Comparison of ENCODE assay signal across 30 cellular contexts in the genomic region with DNA sequence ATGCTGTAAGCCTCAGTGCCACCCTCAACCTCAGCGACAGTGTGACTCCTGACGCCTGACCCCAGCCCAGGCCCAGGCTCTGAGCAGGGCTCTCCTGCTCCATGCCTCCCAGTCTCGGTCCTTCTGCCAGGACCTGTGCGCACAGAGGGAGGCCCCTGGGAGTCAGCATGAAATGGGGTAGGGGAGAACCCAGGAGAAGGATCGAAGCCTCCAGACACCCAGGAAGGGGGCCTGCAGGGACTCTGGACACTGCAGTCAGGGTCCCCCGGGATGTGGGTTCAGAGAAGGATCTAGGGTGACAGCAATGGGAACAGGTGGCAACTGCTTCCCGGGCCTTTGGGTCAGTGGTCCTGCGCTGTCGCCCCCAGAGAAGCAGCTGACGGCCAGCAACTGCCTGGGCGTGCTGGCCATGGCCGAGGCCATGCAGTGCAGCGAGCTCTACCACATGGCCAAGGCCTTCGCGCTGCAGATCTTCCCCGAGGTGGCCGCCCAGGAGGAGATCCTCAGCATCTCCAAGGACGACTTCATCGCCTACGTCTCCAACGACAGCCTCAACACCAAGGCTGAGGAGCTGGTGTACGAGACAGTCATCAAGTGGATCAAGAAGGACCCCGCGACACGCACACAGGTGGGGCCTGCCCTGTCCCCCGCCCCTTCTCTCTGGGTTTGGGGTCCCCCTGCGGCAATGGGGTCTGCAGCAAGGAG.
"Had no signal": no experiment of that assay in that cellular context is flagged by ENCODE, and none has a peak within 500 bp of the region (broad histone marks: within the 10 kb centered on the region; RNA-seq: fewer than 3 reads in every experiment).

No MANE protein-coding gene starts in this region.

- H3K27ac ChIP-seq: esophagus muscularis mucosa, foreskin keratinocyte, thoracic aorta, vagina, WERI-Rb-1 had no signal

- H3K4me3 ChIP-seq: esophagus muscularis mucosa, thoracic aorta, vagina had no signal

- H3K27me3 Mint-ChIP-seq: activated CD4-positive, alpha-beta memory T cell treated with anti-CD3 and anti-CD28 coated beads for 36 hours; activated CD4-positive, alpha-beta T cell treated with anti-CD3 and anti-CD28 coated beads, Interleukin-2, amount 10 ng/mL, durations not matched to agents 24 days and 14 days; memory B cell; naive thymus-derived CD8-positive, alpha-beta T cell; progenitor cell of endocrine pancreas; type B pancreatic cell had no signal

- H3K4me1 ChIP-seq: foreskin keratinocyte had no signal

- H3K27me3 ChIP-seq: esophagus muscularis mucosa, foreskin keratinocyte, vagina had no signal

- DNase-seq: activated CD4-positive, alpha-beta memory T cell treated with anti-CD3 and anti-CD28 coated beads for 36 hours; activated CD4-positive, alpha-beta T cell treated with anti-CD3 and anti-CD28 coated beads, Interleukin-2, amount 10 ng/mL, durations not matched to agents 24 days and 14 days; activated CD8-positive, alpha-beta memory T cell treated with anti-CD3 and anti-CD28 coated beads, Interleukin-2, amount 50 U/mL, for 4 hours; activated gamma-delta T cell treated with Interleukin-2 at 50 U/mL for 16 hours; activated T-cell treated with anti-CD3 and anti-CD28 coated beads, Interleukin-2, amount 50 U/mL, for 1 hour; dermis blood vessel endothelial cell; effector CD4-positive, alpha-beta T cell; foreskin keratinocyte; midbrain; naive thymus-derived CD8-positive, alpha-beta T cell; retina; stimulated activated CD4-positive, alpha-beta T cell treated with anti-CD3 and anti-CD28 coated beads, Interleukin-2, amount 100 ng/mL, for 48 hours; stimulated activated naive CD8-positive, alpha-beta T cell treated with anti-CD3 and anti-CD28 coated beads, Interleukin-15, Interleukin-2, amounts not matched to agents 100 U/mL and 50 U/mL, for 24 hours; SW 1271; T-helper 9 cell; WERI-Rb-1 had no signal

- ATAC-seq: activated CD4-positive, CD25-positive, alpha-beta regulatory T cell treated with anti-CD3 and anti-CD28 coated beads, Interleukin-2, amount 50 U/mL, for 24 hours; activated naive CD4-positive, alpha-beta T cell treated with anti-CD3 and anti-CD28 coated beads, Interleukin-2, amount 50 U/mL, for 72 hours; foreskin keratinocyte; naive thymus-derived CD8-positive, alpha-beta T cell; stimulated activated naive CD8-positive, alpha-beta T cell treated with anti-CD3 and anti-CD28 coated beads, Interleukin-15, Interleukin-2, amounts not matched to agents 100 U/mL and 50 U/mL, for 24 hours had no signal

- H3K4me1 Mint-ChIP-seq: activated CD4-positive, alpha-beta T cell treated with anti-CD3 and anti-CD28 coated beads, Interleukin-2, amount 10 ng/mL, durations not matched to agents 24 days and 14 days; memory B cell had no signal

- FAIRE-seq: bronchial epithelial cell, colon, islet of Langerhans, TTC549 had no signal

- H3K9me3 ChIP-seq: esophagus muscularis mucosa, thoracic aorta, vagina had no signal

- H3K4me3 Mint-ChIP-seq: activated CD4-positive, alpha-beta memory T cell treated with anti-CD3 and anti-CD28 coated beads for 36 hours; activated CD4-positive, alpha-beta T cell treated with anti-CD3 and anti-CD28 coated beads, Interleukin-2, amount 10 ng/mL, durations not matched to agents 24 days and 14 days; activated T-helper 1 cell treated with anti-CD3 and anti-CD28 coated beads, Interleukin-12 subunit alpha, Interleukin-12 subunit beta, Interleukin-2, Interleukin-4 antibody, amounts not matched to agents 30 ng/mL and 10 ng/mL and 1 ng/mL, durations not matched to agents 14 hours and 24 hours and 36 hours; memory B cell; naive thymus-derived CD8-positive, alpha-beta T cell; T-helper 1 cell treated with Interleukin-12 subunit alpha and Interleukin-12 subunit beta and Interleukin-4 antibody, amounts not matched to agents 30 μg/mL and 1 μg/mL, for 36 hours; type B pancreatic cell had no signal

- H3K9me3 Mint-ChIP-seq: activated CD4-positive, alpha-beta memory T cell treated with anti-CD3 and anti-CD28 coated beads for 36 hours; activated CD4-positive, alpha-beta T cell treated with anti-CD3 and anti-CD28 coated beads, Interleukin-2, amount 10 ng/mL, durations not matched to agents 24 days and 14 days; activated naive CD4-positive, alpha-beta T cell treated with anti-CD3 and anti-CD28 coated beads, Interleukin-2, amount 50 U/mL, for 72 hours; activated T-helper 1 cell treated with anti-CD3 and anti-CD28 coated beads, Interleukin-12 subunit alpha, Interleukin-12 subunit beta, Interleukin-2, Interleukin-4 antibody, amounts not matched to agents 30 ng/mL and 10 ng/mL and 1 ng/mL, durations not matched to agents 14 hours and 24 hours and 36 hours; memory B cell; naive thymus-derived CD8-positive, alpha-beta T cell; T-helper 1 cell treated with Interleukin-12 subunit alpha and Interleukin-12 subunit beta and Interleukin-4 antibody, amounts not matched to agents 30 μg/mL and 1 μg/mL, for 36 hours; type B pancreatic cell had no signal

- H3K27ac Mint-ChIP-seq: activated CD4-positive, alpha-beta memory T cell treated with anti-CD3 and anti-CD28 coated beads for 36 hours; activated CD4-positive, alpha-beta T cell treated with anti-CD3 and anti-CD28 coated beads, Interleukin-2, amount 10 ng/mL, durations not matched to agents 24 days and 14 days; activated T-helper 1 cell treated with anti-CD3 and anti-CD28 coated beads, Interleukin-12 subunit alpha, Interleukin-12 subunit beta, Interleukin-2, Interleukin-4 antibody, amounts not matched to agents 30 ng/mL and 10 ng/mL and 1 ng/mL, durations not matched to agents 14 hours and 24 hours and 36 hours; memory B cell; T-helper 1 cell treated with Interleukin-12 subunit alpha and Interleukin-12 subunit beta and Interleukin-4 antibody, amounts not matched to agents 30 μg/mL and 1 μg/mL, for 36 hours had no signal
